Comparison of ENCODE assay signal across 1 cellular context in genomic region chr12:71552728-71553501, GRCh38.
TF ChIP-seq lines count a peak whose summit lies in the region.

No MANE protein-coding gene starts in this region.

TF ChIP-seq in HepG2, 621 proteins besides CTCF, POLR2A, EP300 and RAD21 (continued from another document and continues in another):
- TF ChIP-seq NR2F2 (IDR thresholded peaks at IDR 0.05; ENCODE audit: borderline replicate concordance, low read depth) (peak; percentile 94), ZFP36L1 (CRISPR knock-in tag; IDR thresholded peaks at IDR 0.05) (peak; percentile 26; the same call in 1 of the 2 replicates), SOX6 (IDR thresholded peaks at IDR 0.05) (no peak), SOX6 (CRISPR knock-in tag; IDR thresholded peaks at IDR 0.05) (peak; percentile 97), YEATS2 (CRISPR knock-in tag; IDR thresholded peaks at IDR 0.05; ENCODE audit: borderline replicate concordance) (peak; percentile 33; the same call in 1 of the 2 replicates), TCF7 (IDR thresholded peaks at IDR 0.05; ENCODE audit: low read depth) (peak; percentile 91), SOX13 (IDR thresholded peaks at IDR 0.05) (no peak; the same call in 1 of the 2 replicates), SOX13 (CRISPR knock-in tag; conservative IDR thresholded peaks at IDR 0.05 in 1 of 2, IDR thresholded peaks at IDR 0.05 in 1 of 2) (peak in 1 of 2 experiments; percentile 97; a peak in 2 of 4 replicates), KLF16 (CRISPR knock-in tag; IDR thresholded peaks at IDR 0.05) (peak in 1 of 2 experiments; percentile 63; a peak in 2 of 4 replicates), ZNF430 (CRISPR knock-in tag; IDR thresholded peaks at IDR 0.05) (peak; percentile 64; the same call in 1 of the 2 replicates), IRF9 (CRISPR knock-in tag; IDR thresholded peaks at IDR 0.05; ENCODE audit: borderline replicate concordance) (peak; percentile 50; the same call in 1 of the 2 replicates), CAMTA2 (CRISPR knock-in tag; IDR thresholded peaks at IDR 0.05; ENCODE audit: borderline replicate concordance) (no peak), YY1 (IDR thresholded peaks at IDR 0.05; ENCODE audit: insufficient read depth, insufficient replicate concordance, low read depth, low read length) (no peak), ZFP37 (CRISPR knock-in tag; IDR thresholded peaks at IDR 0.05; ENCODE audit: borderline replicate concordance) (no peak), ZNF710 (CRISPR knock-in tag; IDR thresholded peaks at IDR 0.05; ENCODE audit: borderline replicate concordance) (peak; percentile 77; the same call in 1 of the 2 replicates), KLF9 (CRISPR knock-in tag; IDR thresholded peaks at IDR 0.05; ENCODE audit: low read depth) (peak; percentile 75; the same call in 1 of the 2 replicates), MTA1 (CRISPR knock-in tag; IDR thresholded peaks at IDR 0.05; ENCODE audit: borderline replicate concordance) (peak; percentile 52; the same call in 1 of the 2 replicates), AHDC1 (CRISPR knock-in tag; IDR thresholded peaks at IDR 0.05; ENCODE audit: borderline replicate concordance) (peak; percentile 94), ZNF580 (CRISPR knock-in tag; IDR thresholded peaks at IDR 0.05; ENCODE audit: borderline replicate concordance, low read depth) (peak; percentile 23; the same call in 1 of the 2 replicates), ZNF558 (CRISPR knock-in tag; IDR thresholded peaks at IDR 0.05; ENCODE audit: borderline replicate concordance) (0 out of 2 replicates have a peak, but pooled peaks have one; percentile 29), FOXJ3 (CRISPR knock-in tag; IDR thresholded peaks at IDR 0.05; ENCODE audit: borderline replicate concordance) (peak; percentile 92; the same call in 1 of the 2 replicates), FOXK1 (CRISPR knock-in tag; IDR thresholded peaks at IDR 0.05; ENCODE audit: borderline replicate concordance, low read depth) (peak; percentile 83; the same call in 1 of the 2 replicates), RFX3 (CRISPR knock-in tag; IDR thresholded peaks at IDR 0.05) (no peak), ZNF292 (CRISPR knock-in tag; IDR thresholded peaks at IDR 0.05; ENCODE audit: borderline replicate concordance, low read depth) (peak; percentile 39; the same call in 1 of the 2 replicates), MEF2D (CRISPR knock-in tag; IDR thresholded peaks at IDR 0.05) (peak; percentile 65; the same call in 1 of the 2 replicates), ZNF597 (CRISPR knock-in tag; IDR thresholded peaks at IDR 0.05) (no peak), ZNF784 (CRISPR knock-in tag; IDR thresholded peaks at IDR 0.05; ENCODE audit: borderline replicate concordance) (0 out of 2 replicates have a peak, but pooled peaks have one; percentile 48), NFRKB (IDR thresholded peaks at IDR 0.05) (no peak), CC2D1A (CRISPR knock-in tag; IDR thresholded peaks at IDR 0.05) (0 out of 2 replicates have a peak, but pooled peaks have one; percentile 37), ZNF510 (CRISPR knock-in tag; IDR thresholded peaks at IDR 0.05; ENCODE audit: low read depth) (no peak), ZBTB20 (CRISPR knock-in tag; IDR thresholded peaks at IDR 0.05; ENCODE audit: borderline replicate concordance, low read depth) (peak; percentile 41; the same call in 1 of the 2 replicates), MYPOP (CRISPR knock-in tag; IDR thresholded peaks at IDR 0.05) (no peak), ARID2 (CRISPR knock-in tag; IDR thresholded peaks at IDR 0.05; ENCODE audit: borderline replicate concordance) (no peak), SP1 (IDR thresholded peaks at IDR 0.05) (no peak), SP1 (CRISPR knock-in tag; IDR thresholded peaks at IDR 0.05) (no peak), ZBTB43 (CRISPR knock-in tag; conservative IDR thresholded peaks at IDR 0.05) (peak; percentile 92), FOSL1 (CRISPR knock-in tag; IDR thresholded peaks at IDR 0.05; ENCODE audit: borderline replicate concordance) (peak; percentile 15; the same call in 1 of the 2 replicates), KDM3A (CRISPR knock-in tag; IDR thresholded peaks at IDR 0.05; ENCODE audit: low read depth) (peak; percentile 80; the same call in 1 of the 2 replicates), ZNF124 (CRISPR knock-in tag; IDR thresholded peaks at IDR 0.05) (no peak), ARID5B (CRISPR knock-in tag; IDR thresholded peaks at IDR 0.05) (peak; percentile 98), CBFB (CRISPR knock-in tag; IDR thresholded peaks at IDR 0.05) (peak; percentile 87; the same call in 1 of the 2 replicates), ATF3 (CRISPR knock-in tag; IDR thresholded peaks at IDR 0.05) (no peak), CREM (IDR thresholded peaks at IDR 0.05) (peak; percentile 90), CREM (CRISPR knock-in tag; IDR thresholded peaks at IDR 0.05) (no peak), ATF7-NPFF (CRISPR knock-in tag; IDR thresholded peaks at IDR 0.05; ENCODE audit: low read depth) (no peak), EHMT2 (IDR thresholded peaks at IDR 0.05; ENCODE audit: borderline replicate concordance, low read depth, low read length) (0 out of 2 replicates have a peak, but pooled peaks have one; percentile 41), FOSL2 (CRISPR knock-in tag; IDR thresholded peaks at IDR 0.05) (peak; percentile 74), RCOR2 (CRISPR knock-in tag; IDR thresholded peaks at IDR 0.05) (peak; percentile 76)
